In the genomic region with DNA sequence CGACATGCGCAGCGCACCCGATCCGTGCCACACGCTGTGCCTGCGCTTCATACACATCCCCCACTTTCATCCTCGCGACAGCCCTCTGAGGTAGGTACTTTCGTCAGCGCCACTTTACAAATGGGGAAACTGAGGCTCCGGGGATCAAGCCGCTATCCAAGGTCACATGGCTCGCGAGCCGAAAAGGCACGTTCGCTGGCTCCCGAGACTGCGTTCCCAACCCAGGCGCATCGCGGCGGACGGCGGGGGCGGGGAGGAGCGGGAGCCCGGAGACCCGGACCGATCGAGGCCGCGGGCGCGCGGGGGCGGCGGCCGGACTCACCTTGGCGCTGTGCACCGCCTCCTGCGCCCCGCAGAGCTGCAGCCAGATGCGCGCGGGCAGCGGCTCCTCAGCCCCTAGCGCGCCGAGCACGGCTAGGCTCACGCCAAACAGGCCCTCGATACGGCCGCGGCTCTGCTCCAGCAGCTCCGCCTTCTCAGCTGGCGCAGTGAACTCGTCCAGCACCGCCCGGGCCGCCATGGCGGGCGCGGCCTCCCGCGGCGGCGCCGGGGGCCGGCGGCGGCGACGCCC, we compare ENCODE assay signal across 8 cellular contexts. TPM values are rescaled to one million over a fixed set of nuclear protein-coding genes. Genes with fewer than 3 reads are reported as not detected.
DNase-seq lines count a peak whose midpoint lies in the region; ATAC-seq and TF ChIP-seq lines count a peak whose summit lies in the region.

No MANE protein-coding gene starts in this region.

- intact Hi-C loops in activated B cell treated with CpG ODN at 0.5 μM for 24 hours (cut with micrococcal nuclease): loop anchor here (1.0 to 10.0 kb wide), 5 partner anchors 52 to 1825 kb away; partner anchors contain the start of gene LONP2

- H3K27ac ChIP-seq in H9 (ENCODE audit: insufficient read length, low read depth, low read length) (peak overlapping the region; percentile 11), suprapubic skin (peak overlapping the region; percentile 97)

- H3K9me3 Mint-ChIP-seq in H9 (no peaks in the 10 kb centered on the region; a peak in 1 of 5 replicates), activated B cell treated with CpG ODN at 0.5 μM for 24 hours (no peaks in the 10 kb centered on the region), mesothelial cell of epicardium (no peaks in the 10 kb centered on the region)
- H3K9me3 Mint-ChIP-seq in effector memory CD8-positive, alpha-beta T cell: peaks cover 0 to 7% of the 10 kb centered on the region in 2 donors

- peaks cover 45% of the 10 kb centered on the region for H3K79me2 ChIP-seq in H9 (ENCODE audit: insufficient read depth, low read length)
- peaks cover 67% of the 10 kb centered on the region for H3K79me2 ChIP-seq in Loucy (ENCODE audit: insufficient read depth, low read length)

- H3K27ac Mint-ChIP-seq in H9: peak overlapping the region in 2 of 3 experiments; percentile 94 to 95; a peak in 5 of 7 replicates
- H3K27ac Mint-ChIP-seq in activated B cell treated with CpG ODN at 0.5 μM for 24 hours: peak overlapping the region; percentile 78
- H3K27ac Mint-ChIP-seq in effector memory CD8-positive, alpha-beta T cell: no peak overlapping the region
- peak overlapping the region; percentile 92 for H3K27ac Mint-ChIP-seq in mesothelial cell of epicardium

- POLR2A ChIA-PET in activated B cell treated with CpG ODN at 0.5 μM for 24 hours (lab: Charles Lee): interaction anchor here (0.7 to 1.9 kb wide), 8 partner anchors 14 to 1779 kb away, joined by 3 to 10 read pairs (median 4); partner anchors contain the start of genes C16orf87, ITFG1, PHKB and SIAH1

- H2AFZ ChIP-seq in H9 (ENCODE audit: low read length) (no peak overlapping the region), Loucy (ENCODE audit: low read length) (peak overlapping the region; percentile 82; the same call in 1 of the 2 replicates)

- H3K9ac ChIP-seq in H9 (ENCODE audit: extremely low read depth, insufficient read length, low read length) (peak overlapping the region; percentile 80), Loucy (ENCODE audit: low read depth, low read length, poor library complexity, severe bottlenecking) (peak overlapping the region; percentile 87)

- H3K4me1 Mint-ChIP-seq in H9: peaks cover 25 to 40% of the 10 kb centered on the region in 2 experiments
- peaks cover 30% of the 10 kb centered on the region for H3K4me1 Mint-ChIP-seq in activated B cell treated with CpG ODN at 0.5 μM for 24 hours
- peaks cover 30 to 37% of the 10 kb centered on the region in 2 donors for H3K4me1 Mint-ChIP-seq in effector memory CD8-positive, alpha-beta T cell (ENCODE audit: low read depth in 2 of 2)
- H3K4me1 Mint-ChIP-seq in mesothelial cell of epicardium: peaks cover 22% of the 10 kb centered on the region

- peaks cover 13% of the 10 kb centered on the region for H3K79me1 ChIP-seq in H9 (ENCODE audit: insufficient read depth, low read depth, low read length, poor library complexity, severe bottlenecking)

- H4K20me1 ChIP-seq in H9 (ENCODE audit: control insufficient read depth, insufficient read depth, insufficient read length) (no peaks in the 10 kb centered on the region), Loucy (ENCODE audit: insufficient read depth, low read length, poor library complexity, severe bottlenecking) (peaks cover 41% of the 10 kb centered on the region)

- TF ChIP-seq EP300 in suprapubic skin (IDR thresholded peaks at IDR 0.05): no peak

- H3K4me1 ChIP-seq in H9 (ENCODE audit: insufficient read depth, low read length) (peaks cover 22% of the 10 kb centered on the region), Loucy (ENCODE audit: insufficient read depth, low read length, poor library complexity, severe bottlenecking) (peaks cover 66% of the 10 kb centered on the region), suprapubic skin (peaks cover 76% of the 10 kb centered on the region)

- H3T11ph ChIP-seq in H9 (ENCODE audit: low read length): no peak overlapping the region

- no peak overlapping the region for H2BK5ac ChIP-seq in H9 (ENCODE audit: insufficient read length, low read length)

- ATAC-seq in activated B cell treated with CpG ODN at 0.5 μM for 24 hours (ENCODE audit: low read depth): peak; percentile 65
- peak; percentile 40 for ATAC-seq in effector memory CD8-positive, alpha-beta T cell (replicated peaks)

- WGBS in H9 (ENCODE audit: extremely low coverage, insufficient read length, low lambda C conversion rate): no CpG with 5 or more reads among the region's 76 CpGs
- WGBS in suprapubic skin: 0% methylated on average over 9 of the region's 76 CpGs

- no peak overlapping the region for H2AK5ac ChIP-seq in H9 (ENCODE audit: insufficient read length, low read length)

- H3K9me3 ChIP-seq in H9 (ENCODE audit: control insufficient read depth, low read depth, low read length): no peaks in the 10 kb centered on the region
- no peaks in the 10 kb centered on the region for H3K9me3 ChIP-seq in Loucy (ENCODE audit: insufficient read depth, low read depth, low read length)
- no peaks in the 10 kb centered on the region for H3K9me3 ChIP-seq in suprapubic skin

- H2BK120ac ChIP-seq in H9 (ENCODE audit: low read depth, low read length, poor library complexity, severe bottlenecking): no peak overlapping the region

- no peak for TF ChIP-seq POLR2A in suprapubic skin (IDR thresholded peaks at IDR 0.05)

- in situ Hi-C loops in GM13976 (cut with MboI; ENCODE audit: low sequenced_read_pairs, unreplicated experiment): loop anchor here (25.0 kb wide), 1 partner anchor 147 kb away; no protein-coding TSS in a partner anchor

- H3K36me3 ChIP-seq in Loucy (ENCODE audit: insufficient read depth, low read length): no peaks in the 10 kb centered on the region
- no peaks in the 10 kb centered on the region for H3K36me3 ChIP-seq in suprapubic skin

- DNase-seq in GM13976 (ENCODE audit: low spot score): peak; percentile 75
- peak; percentile 43 for DNase-seq in H9
- no peak for DNase-seq in activated B cell treated with CpG ODN at 0.5 μM for 24 hours
- peak; percentile 28 to 49 (median 34) for DNase-seq in effector memory CD8-positive, alpha-beta T cell
- peak; percentile 54 to 69 for DNase-seq in mesothelial cell of epicardium (ENCODE audit: low spot score in 2 of 2, unreplicated experiment in 2 of 2)
- peak in 1 of 2 donors; percentile 78 for DNase-seq in suprapubic skin (ENCODE audit: low spot score in 2 of 2)
- no peak for DNase-seq in DMS153 (lab: John Stamatoyannopoulos, UW)

- peaks cover 2 to 9% (median 7%) of the 10 kb centered on the region in 3 experiments for H3K36me3 Mint-ChIP-seq in H9 (ENCODE audit: insufficient read depth in 1 of 3, low read depth in 3 of 3)
- peaks cover 6% of the 10 kb centered on the region for H3K36me3 Mint-ChIP-seq in activated B cell treated with CpG ODN at 0.5 μM for 24 hours (ENCODE audit: low read depth)
- H3K36me3 Mint-ChIP-seq in effector memory CD8-positive, alpha-beta T cell (ENCODE audit: insufficient read depth): peaks cover 34% of the 10 kb centered on the region
- no peaks in the 10 kb centered on the region for H3K36me3 Mint-ChIP-seq in mesothelial cell of epicardium

- no peak overlapping the region for H4K8ac ChIP-seq in H9 (replicated peaks; ENCODE audit: insufficient read length, low read depth, low read length)

- H3F3A ChIP-seq in Loucy (ENCODE audit: low read depth): peaks cover 4% of the 10 kb centered on the region

- H3K14ac ChIP-seq in H9 (ENCODE audit: insufficient read depth, low read length): peak overlapping the region; percentile 93

- peaks cover 5% of the 10 kb centered on the region for H3K23me2 ChIP-seq in H9 (ENCODE audit: insufficient read length, low read depth, low read length, poor library complexity, severe bottlenecking)

- H3K4me3 Mint-ChIP-seq in H9: no peak overlapping the region; a peak in 1 of 5 replicates
- peak overlapping the region; percentile 89 for H3K4me3 Mint-ChIP-seq in activated B cell treated with CpG ODN at 0.5 μM for 24 hours
- H3K4me3 Mint-ChIP-seq in effector memory CD8-positive, alpha-beta T cell: peak overlapping the region in 1 of 2 donors; percentile 77
- H3K4me3 Mint-ChIP-seq in mesothelial cell of epicardium: no peak overlapping the region

- H3K27me3 ChIP-seq in H9 (ENCODE audit: insufficient read depth, low read length) (no peaks in the 10 kb centered on the region), Loucy (ENCODE audit: insufficient read depth, low read length, poor library complexity, severe bottlenecking) (no peaks in the 10 kb centered on the region), suprapubic skin (no peaks in the 10 kb centered on the region)

- peak overlapping the region; percentile 67 for H3K18ac ChIP-seq in H9 (ENCODE audit: insufficient read length, low read depth, low read length)

- CTCF ChIA-PET in activated B cell treated with CpG ODN at 0.5 μM for 24 hours (lab: Charles Lee): interaction anchor here (1.3 to 4.9 kb wide), 2 partner anchors 14 to 21 kb away, joined by 4 to 14 read pairs; no protein-coding TSS in a partner anchor

- no peak overlapping the region for H3K23ac ChIP-seq in H9 (ENCODE audit: insufficient read length, low read depth, low read length)

- no peak for TF ChIP-seq CTCF in GM13976 (IDR thresholded peaks at IDR 0.05; ENCODE audit: borderline replicate concordance, control extremely low read depth, extremely low read depth, insufficient read depth, missing control alignments)
- TF ChIP-seq CTCF in H9 (conservative IDR thresholded peaks at IDR 0.05): no peak
- no peak for TF ChIP-seq CTCF in Loucy (conservative IDR thresholded peaks at IDR 0.05; ENCODE audit: low read length)
- no peak for TF ChIP-seq CTCF in activated B cell treated with CpG ODN at 0.5 μM for 24 hours (IDR thresholded peaks at IDR 0.05)
- TF ChIP-seq CTCF in mesothelial cell of epicardium (IDR thresholded peaks at IDR 0.05; ENCODE audit: unreplicated experiment): no peak
- TF ChIP-seq CTCF in suprapubic skin (IDR thresholded peaks at IDR 0.05): no peak

- no peak overlapping the region for H4K5ac ChIP-seq in H9 (ENCODE audit: insufficient read length, low read depth, low read length)

- H3K4me2 ChIP-seq in H9 (ENCODE audit: insufficient read depth, insufficient read length, low read length): peak overlapping the region; percentile 84
- H3K4me2 ChIP-seq in Loucy (ENCODE audit: low read depth, low read length, poor library complexity, severe bottlenecking): peak overlapping the region; percentile 85

- H2BK20ac ChIP-seq in H9 (ENCODE audit: low read depth, low read length, poor library complexity, severe bottlenecking): no peak overlapping the region

- no peaks in the 10 kb centered on the region for H3K9me2 ChIP-seq in Loucy (replicated peaks; ENCODE audit: low read depth, low read length)

- no peak overlapping the region for H2BK15ac ChIP-seq in H9 (ENCODE audit: low read depth, low read length)

- no peak overlapping the region for H3K56ac ChIP-seq in H9 (ENCODE audit: insufficient read length, low read depth, low read length)

- no peaks in the 10 kb centered on the region for H3K27me3 Mint-ChIP-seq in H9 (ENCODE audit: low read depth)
- H3K27me3 Mint-ChIP-seq in activated B cell treated with CpG ODN at 0.5 μM for 24 hours: no peaks in the 10 kb centered on the region
- H3K27me3 Mint-ChIP-seq in effector memory CD8-positive, alpha-beta T cell: no peaks in the 10 kb centered on the region
- H3K27me3 Mint-ChIP-seq in mesothelial cell of epicardium (ENCODE audit: low read depth): no peaks in the 10 kb centered on the region

- no peak overlapping the region for H2BK12ac ChIP-seq in H9 (ENCODE audit: insufficient read length, low read depth, low read length)

- H3K4me3 ChIP-seq in Loucy (ENCODE audit: low read length, poor library complexity, severe bottlenecking) (peak overlapping the region; percentile 84), suprapubic skin (peak overlapping the region; percentile 88)

- H4K91ac ChIP-seq in H9 (ENCODE audit: insufficient read length, low read depth, low read length): no peak overlapping the region

- no peak overlapping the region for H3K4ac ChIP-seq in H9 (ENCODE audit: low read depth, low read length)

RNA-seq across cellular contexts. Expression of gene N4BP1, which starts 0.4 kb away (rescaled TPM):
- total RNA-seq in H9 (2021): 34.2 and 36.5 TPM in 2 replicates
- total RNA-seq in activated B cell treated with CpG ODN at 0.5 μM for 24 hours: 26.3 and 29.6 TPM in 2 replicates
- 48.3 to 53.4 TPM (median 48.4 TPM) in 3 replicates for total RNA-seq in mesothelial cell of epicardium
- total RNA-seq in suprapubic skin: 10 to 100 TPM; 46.2 to 78.1 (median 66.5) TPM

Comparison
In these comparisons a context has a peak if more than half of its experiments do, and no peak if none do; other contexts are left out.
1. DNase-seq: peak in GM13976 (single experiment), H9 (single experiment), effector memory CD8-positive, alpha-beta T cell (3 of 3) and mesothelial cell of epicardium (2 of 2); none in activated B cell treated with CpG ODN at 0.5 μM for 24 hours (single experiment) and DMS153 (single experiment).
2. H3K27ac Mint-ChIP-seq: peak in H9 (2 of 3), activated B cell treated with CpG ODN at 0.5 μM for 24 hours (single experiment) and mesothelial cell of epicardium (single experiment); none in effector memory CD8-positive, alpha-beta T cell (0 of 2).